Comparison of ENCODE assay signal across 23 cellular contexts in the genomic region with DNA sequence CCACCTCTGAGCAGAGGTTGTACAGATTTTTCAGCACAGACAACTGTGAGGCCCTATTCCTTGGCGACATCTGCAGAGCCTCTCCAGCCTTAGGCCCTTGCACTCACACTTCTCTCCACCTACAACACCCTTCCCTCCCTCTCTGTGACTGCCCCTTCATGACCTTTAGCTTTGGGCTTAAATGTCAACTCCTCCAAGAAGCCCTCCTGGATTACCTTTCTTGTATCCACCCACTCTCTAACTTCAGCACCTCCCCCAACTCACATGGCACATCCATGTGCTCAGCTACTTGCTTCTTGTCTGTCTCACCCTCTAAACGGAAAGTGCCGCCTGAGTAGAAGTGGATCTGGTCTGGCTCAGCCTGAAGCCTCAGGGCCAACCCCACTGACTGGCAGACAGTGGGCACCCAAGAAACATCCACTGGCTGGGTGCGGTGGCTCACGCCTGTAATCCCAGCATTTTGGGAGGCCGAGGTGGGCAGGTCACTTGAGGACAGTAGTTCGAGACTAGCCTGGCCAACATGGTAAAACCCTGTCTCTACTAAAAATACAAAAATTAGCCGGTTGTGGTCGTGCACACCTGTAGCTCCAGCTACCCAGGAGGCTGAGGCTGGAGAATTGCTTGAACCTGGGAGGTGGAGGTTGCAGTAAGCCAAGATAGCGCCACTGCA. TPM values are rescaled to one million over a fixed set of nuclear protein-coding genes. Genes with fewer than 3 reads are reported as not detected.
"Had no signal": no experiment of that assay in that cellular context is flagged by ENCODE, and none has a peak within 500 bp of the region (broad histone marks: within the 10 kb centered on the region; RNA-seq: fewer than 3 reads in every experiment).

No MANE protein-coding gene starts in this region.

- H3K4me2 ChIP-seq: KMS-11 had no signal

- DNase-seq: IMR-90, Kasumi-1, MM.1S, NCI-H1092 treated with DMSO at 0.1 percent for 48 hours, NCI-H1436, NCI-H187, NCI-H2029, NCI-H2081 treated with DMSO at 0.1 percent for 48 hours, NCI-H2171, NCI-H226, NCI-H446, NCI-H510A, NCI-H524 treated with DMSO at 0.1 percent for 48 hours, NCI-H69, NCI-H774, Right ventricle myocardium superior, RPMI8226, SIG-M5 had no signal

- FAIRE-seq: RCC 7860 had no signal

- H3K27ac ChIP-seq: KMS-11, SJSA1, SK-N-MC had no signal

- H3K9ac ChIP-seq: KMS-11 had no signal

- H3K4me3 ChIP-seq: SJSA1, SK-N-MC had no signal

- H3K27me3 ChIP-seq: SJSA1 had no signal

- H3K36me3 ChIP-seq: SJSA1 had no signal

- H3K4me1 ChIP-seq: SJSA1 had no signal

RNA-seq across cellular contexts. Expression of a gene that starts 22.1 kb away (rescaled TPM):
- total RNA-seq: HT-29 had no signal
